In the genomic region with DNA sequence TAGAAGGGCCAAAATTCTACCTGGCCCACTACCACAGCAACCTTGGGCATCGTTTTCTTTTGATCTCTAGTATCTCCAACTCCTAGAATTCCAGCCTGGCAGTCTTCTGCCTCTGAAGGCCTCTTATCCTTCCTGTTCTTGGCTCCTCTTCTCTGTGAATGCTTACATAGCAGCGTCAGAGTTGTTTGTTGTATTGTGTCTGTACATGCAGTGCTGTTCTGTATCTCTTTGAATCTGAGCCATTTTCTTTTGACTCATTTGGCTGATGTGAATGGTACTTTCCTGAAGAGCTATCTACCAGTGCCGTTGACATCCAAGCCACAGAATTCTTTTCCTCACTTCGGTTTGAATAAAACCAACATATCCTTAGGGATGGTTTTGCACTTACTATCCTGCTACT, we compare ENCODE assay signal across 10 cellular contexts.
DNase-seq lines count a peak whose midpoint lies in the region; ATAC-seq lines count a peak whose summit lies in the region.
"Had no signal": no experiment of that assay in that cellular context is flagged by ENCODE, and none has a peak within 500 bp of the region (broad histone marks: within the 10 kb centered on the region; RNA-seq: fewer than 3 reads in every experiment).

No MANE protein-coding gene starts in this region.

- peak; percentile 47 to 94 for ATAC-seq in left cardiac atrium

- DNase-seq in NCI-H1092 treated with DMSO at 0.1 percent for 48 hours (lab: John Stamatoyannopoulos, UW) = peak; percentile 17
- no peak for DNase-seq in NCI-H1092 (lab: John Stamatoyannopoulos, UW)
- peak; percentile 97 for DNase-seq in amniotic epithelial cell (ENCODE audit: low read depth)
- DNase-seq in left cardiac atrium = no peak
- peak; percentile 14 for DNase-seq in superior temporal gyrus (ENCODE audit: extremely low spot score)
- no peak for DNase-seq in kidney tubule cell (ENCODE audit: low spot score)
- no peak for DNase-seq in hippocampal formation (lab: John Stamatoyannopoulos, UW)
- DNase-seq in activated CD8-positive, alpha-beta memory T cell treated with anti-CD3 and anti-CD28 coated beads, Interleukin-2, amount 50 U/mL, for 4 hours = no peak
- DNase-seq: activated gamma-delta T cell, Kasumi-1 had no signal

- intact Hi-C loops in left cardiac atrium (cut with DNase I) = no loop called here

Comparison
In these comparisons a context has a peak if more than half of its experiments do, and no peak if none do; other contexts are left out.
1. DNase-seq: peak in NCI-H1092 treated with DMSO at 0.1 percent for 48 hours (single experiment), amniotic epithelial cell (single experiment) and superior temporal gyrus (single experiment); none in NCI-H1092 (single experiment), left cardiac atrium (single experiment), kidney tubule cell (single experiment), hippocampal formation (0 of 2) and activated CD8-positive, alpha-beta memory T cell treated with anti-CD3 and anti-CD28 coated beads, Interleukin-2, amount 50 U/mL, for 4 hours (single experiment).